In genomic region chr2:118088051-118089014, GRCh38 we compare ENCODE assay signal across 1 cellular context.
A peak's percentile ranks its signal among the peaks of the same experiment; 100 is the strongest.
TF ChIP-seq lines count a peak whose summit lies in the region.

Gene INSIG2 (plus strand): TSS chr2:118088471. CDS start chr2:118096557, 8,086 bp downstream.

TF ChIP-seq in HepG2, 621 proteins besides CTCF, POLR2A, EP300 and RAD21 (continued from another document and continues in another):
- TF ChIP-seq DRAP1 (CRISPR knock-in tag; IDR thresholded peaks at IDR 0.05) (peak; percentile 97), ZNF256 (CRISPR knock-in tag; conservative IDR thresholded peaks at IDR 0.05) (no peak), ELF4 (CRISPR knock-in tag; IDR thresholded peaks at IDR 0.05; ENCODE audit: borderline replicate concordance) (peak; percentile 74; the same call in 1 of the 2 replicates), HOXA7 (CRISPR knock-in tag; IDR thresholded peaks at IDR 0.05) (no peak), ZIK1 (CRISPR knock-in tag; IDR thresholded peaks at IDR 0.05; ENCODE audit: borderline replicate concordance, low read depth) (peak; percentile 78), FOXK1 (CRISPR knock-in tag; IDR thresholded peaks at IDR 0.05; ENCODE audit: borderline replicate concordance, low read depth) (peak; percentile 92), YEATS4 (CRISPR knock-in tag; IDR thresholded peaks at IDR 0.05; ENCODE audit: borderline replicate concordance) (peak; percentile 71; the same call in 1 of the 2 replicates), MATR3 (CRISPR knock-in tag; IDR thresholded peaks at IDR 0.05) (no peak), ZFP62 (CRISPR knock-in tag; IDR thresholded peaks at IDR 0.05) (no peak), RARA (CRISPR knock-in tag; IDR thresholded peaks at IDR 0.05) (peak; percentile 50), ZNF143 (CRISPR knock-in tag; IDR thresholded peaks at IDR 0.05) (peak; percentile 72), SOX5 (CRISPR knock-in tag; IDR thresholded peaks at IDR 0.05; ENCODE audit: borderline replicate concordance) (peak; percentile 80), ZNF589 (CRISPR knock-in tag; conservative IDR thresholded peaks at IDR 0.05) (0 out of 2 replicates have a peak, but pooled peaks have one; percentile 78), ZNF451 (CRISPR knock-in tag; IDR thresholded peaks at IDR 0.05) (peak; percentile 40; the same call in 1 of the 2 replicates), ELK4 (CRISPR knock-in tag; IDR thresholded peaks at IDR 0.05; ENCODE audit: borderline replicate concordance) (no peak), HNF1B (CRISPR knock-in tag; IDR thresholded peaks at IDR 0.05) (peak; percentile 99), ZNF691 (CRISPR knock-in tag; IDR thresholded peaks at IDR 0.05; ENCODE audit: borderline replicate concordance, low read depth) (peak; percentile 33; the same call in 1 of the 2 replicates), HNRNPL (IDR thresholded peaks at IDR 0.05; ENCODE audit: low read depth, low read length) (peak; percentile 34; the same call in 1 of the 2 replicates), CBX1 (IDR thresholded peaks at IDR 0.05; ENCODE audit: low read depth) (no peak), ZNF766 (CRISPR knock-in tag; IDR thresholded peaks at IDR 0.05; ENCODE audit: borderline replicate concordance) (no peak), ZNF3 (CRISPR knock-in tag; IDR thresholded peaks at IDR 0.05) (no peak), ZSCAN5A (CRISPR knock-in tag; IDR thresholded peaks at IDR 0.05; ENCODE audit: borderline replicate concordance) (no peak), E2F2 (CRISPR knock-in tag; IDR thresholded peaks at IDR 0.05; ENCODE audit: borderline replicate concordance) (no peak), KAT8 (CRISPR knock-in tag; IDR thresholded peaks at IDR 0.05) (peak; percentile 16), NR3C1 (CRISPR knock-in tag; IDR thresholded peaks at IDR 0.05) (no peak), TFAP4 (IDR thresholded peaks at IDR 0.05; ENCODE audit: borderline replicate concordance, low read depth) (peak; percentile 70; the same call in 1 of the 2 replicates), EHMT2 (IDR thresholded peaks at IDR 0.05; ENCODE audit: borderline replicate concordance, low read depth, low read length) (0 out of 2 replicates have a peak, but pooled peaks have one; percentile 9), KDM5B (CRISPR knock-in tag; IDR thresholded peaks at IDR 0.05; ENCODE audit: borderline replicate concordance) (peak; percentile 91), FOXO1 (CRISPR knock-in tag; IDR thresholded peaks at IDR 0.05) (peak; percentile 92), ZNF205 (CRISPR knock-in tag; IDR thresholded peaks at IDR 0.05) (peak; percentile 81; the same call in 1 of the 2 replicates), CSRNP2 (CRISPR knock-in tag; conservative IDR thresholded peaks at IDR 0.05; ENCODE audit: low read depth) (no peak), ZFP82 (CRISPR knock-in tag; IDR thresholded peaks at IDR 0.05; ENCODE audit: borderline replicate concordance) (no peak), PATZ1 (CRISPR knock-in tag; IDR thresholded peaks at IDR 0.05) (peak; percentile 88), PHF8 (CRISPR knock-in tag; IDR thresholded peaks at IDR 0.05) (peak; percentile 77), SP5 (CRISPR knock-in tag; IDR thresholded peaks at IDR 0.05; ENCODE audit: borderline replicate concordance, low read depth) (peak; percentile 98), RNF219 (CRISPR knock-in tag; IDR thresholded peaks at IDR 0.05) (no peak), CREM (IDR thresholded peaks at IDR 0.05) (peak; percentile 91), CREM (CRISPR knock-in tag; IDR thresholded peaks at IDR 0.05) (no peak), EEA1 (CRISPR knock-in tag; IDR thresholded peaks at IDR 0.05; ENCODE audit: borderline replicate concordance) (no peak), DNMT1 (CRISPR knock-in tag; IDR thresholded peaks at IDR 0.05) (peak; percentile 97), PAF1 (CRISPR knock-in tag; IDR thresholded peaks at IDR 0.05) (0 out of 2 replicates have a peak, but pooled peaks have one; percentile 46), EZH2 (conservative IDR thresholded peaks at IDR 0.05; ENCODE audit: low read depth, low read length) (no peak), SMAD9 (CRISPR knock-in tag; IDR thresholded peaks at IDR 0.05) (0 out of 2 replicates have a peak, but pooled peaks have one; percentile 45), FIP1L1 (IDR thresholded peaks at IDR 0.05; ENCODE audit: borderline replicate concordance, insufficient read depth, low read depth, low read length) (no peak), ZNF740 (CRISPR knock-in tag; IDR thresholded peaks at IDR 0.05) (no peak), ZNF558 (CRISPR knock-in tag; IDR thresholded peaks at IDR 0.05; ENCODE audit: borderline replicate concordance) (peak; percentile 90; the same call in 1 of the 2 replicates)
